26 cellular contexts compared by ENCODE assay signal in the genomic region with DNA sequence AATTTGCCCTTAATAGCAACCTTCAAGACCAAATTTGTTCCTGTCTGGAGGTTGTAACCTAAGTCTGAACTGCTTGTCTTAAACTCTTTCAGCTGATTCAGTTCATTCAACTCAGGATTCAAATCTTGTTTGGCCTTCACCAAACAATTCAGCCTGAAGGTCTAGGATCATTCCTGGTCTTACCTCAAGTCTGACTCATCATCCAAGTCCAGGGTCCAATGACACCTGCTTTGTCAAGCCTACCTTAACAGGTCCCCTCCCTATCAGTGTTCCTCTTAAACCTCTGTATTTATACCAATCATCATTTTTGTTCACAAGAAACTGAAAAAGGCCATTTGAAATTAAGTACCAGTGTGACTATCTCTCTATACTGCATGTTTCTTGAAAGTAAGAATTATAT.
DNase-seq lines count a peak whose midpoint lies in the region; ATAC-seq, FAIRE-seq and TF ChIP-seq lines count a peak whose summit lies in the region.
"Had no signal": no experiment of that assay in that cellular context is flagged by ENCODE, and none has a peak within 500 bp of the region (broad histone marks: within the 10 kb centered on the region; RNA-seq: fewer than 3 reads in every experiment).

No MANE protein-coding gene starts in this region.

- H3K9me3 Mint-ChIP-seq in astrocyte (ENCODE audit: unreplicated experiment): peaks cover 1% of the 10 kb centered on the region
- H3K9me3 Mint-ChIP-seq: CD8-positive, alpha-beta memory T cell had no signal

- ATAC-seq in sciatic nerve: no peak

- no peak overlapping the region for H3K4me3 Mint-ChIP-seq in astrocyte (ENCODE audit: unreplicated experiment)
- H3K4me3 Mint-ChIP-seq: CD14-positive monocyte; CD4-positive, alpha-beta memory T cell; CD4-positive, CD25-positive, alpha-beta regulatory T cell; CD8-positive, alpha-beta memory T cell had no signal

- TF ChIP-seq CTCF in astrocyte (IDR thresholded peaks at IDR 0.05; ENCODE audit: insufficient read depth, low read depth, low read length) (no peak), hepatocyte (IDR thresholded peaks at IDR 0.05; ENCODE audit: poor library complexity) (no peak)

- no peaks in the 10 kb centered on the region for H3K36me3 ChIP-seq in astrocyte (ENCODE audit: insufficient read depth, low read length)
- no peaks in the 10 kb centered on the region for H3K36me3 ChIP-seq in hepatocyte (replicated peaks; ENCODE audit: insufficient read depth, low read depth)
- no peaks in the 10 kb centered on the region for H3K36me3 ChIP-seq in small intestine (ENCODE audit: control insufficient read depth in 2 of 2, insufficient read depth in 2 of 2, low read length in 2 of 2)
- H3K36me3 ChIP-seq: BE2C, BLaER1 had no signal

- H2AFZ ChIP-seq in astrocyte (ENCODE audit: low read depth, low read length): no peak overlapping the region
- no peak overlapping the region for H2AFZ ChIP-seq in hepatocyte

- H3K27ac Mint-ChIP-seq in astrocyte (ENCODE audit: unreplicated experiment): no peak overlapping the region
- H3K27ac Mint-ChIP-seq: CD14-positive monocyte; CD4-positive, alpha-beta memory T cell; CD4-positive, CD25-positive, alpha-beta regulatory T cell; CD8-positive, alpha-beta memory T cell had no signal

- H3K9ac ChIP-seq in astrocyte (ENCODE audit: low read length): no peak overlapping the region
- H3K9ac ChIP-seq: BLaER1 had no signal

- DNase-seq in astrocyte (ENCODE audit: low read depth) (no peak), hepatocyte (ENCODE audit: low spot score) (peak; percentile 29), small intestine (peak; percentile 60), sciatic nerve (ENCODE audit: low spot score) (no peak), GM03348 (ENCODE audit: low spot score) (no peak), DMS153 treated with DMSO at 0.1 percent for 48 hours (lab: John Stamatoyannopoulos, UW; ENCODE audit: unreplicated experiment) (no peak)
- DNase-seq: 8988T; ACHN; BE2C; C1 segment of cervical spinal cord; Calu3; CD4-positive, alpha-beta memory T cell; CD4-positive, CD25-positive, alpha-beta regulatory T cell; CD8-positive, alpha-beta memory T cell; COR-L47; DMS53; DMS79; DND-41; EL; GDM1 had no signal

- FAIRE-seq in astrocyte (lab: Jason Lieb, UNC) (peak; percentile 55), small intestine (lab: Jason Lieb, UNC) (no peak)
- FAIRE-seq: A204.1, D721Med, GM12891, GM19239 had no signal

- H3K4me1 Mint-ChIP-seq in astrocyte (ENCODE audit: low read depth, unreplicated experiment): no peaks in the 10 kb centered on the region
- H3K4me1 Mint-ChIP-seq: CD14-positive monocyte had no signal

- H3K9me2 ChIP-seq in hepatocyte (replicated peaks; ENCODE audit: insufficient read depth): no peaks in the 10 kb centered on the region

- H3K4me3 ChIP-seq in astrocyte (ENCODE audit: insufficient read depth, low read depth, low read length) (no peak overlapping the region), hepatocyte (no peak overlapping the region), small intestine (ENCODE audit: low read depth in 1 of 2, low read length in 2 of 2) (no peak overlapping the region)
- H3K4me3 ChIP-seq: BLaER1 had no signal

- no peaks in the 10 kb centered on the region for H3K79me2 ChIP-seq in astrocyte (ENCODE audit: insufficient read depth, low read length)
- no peaks in the 10 kb centered on the region for H3K79me2 ChIP-seq in hepatocyte

- no peaks in the 10 kb centered on the region for H3K27me3 ChIP-seq in astrocyte (ENCODE audit: insufficient read depth, low read length)
- no peaks in the 10 kb centered on the region for H3K27me3 ChIP-seq in hepatocyte
- no peaks in the 10 kb centered on the region for H3K27me3 ChIP-seq in small intestine (ENCODE audit: control insufficient read depth in 2 of 2, insufficient read depth in 2 of 2, low read length in 2 of 2)
- H3K27me3 ChIP-seq: BE2C had no signal

- no peaks in the 10 kb centered on the region for H3K27me3 Mint-ChIP-seq in astrocyte (ENCODE audit: low read depth, unreplicated experiment)
- H3K27me3 Mint-ChIP-seq: CD4-positive, alpha-beta memory T cell; CD4-positive, CD25-positive, alpha-beta regulatory T cell had no signal

- H3K4me1 ChIP-seq in astrocyte (ENCODE audit: insufficient read depth, low read length) (no peaks in the 10 kb centered on the region), hepatocyte (ENCODE audit: insufficient read depth) (no peaks in the 10 kb centered on the region), small intestine (ENCODE audit: control insufficient read depth in 2 of 2, insufficient read depth in 1 of 2, low read depth in 1 of 2, low read length in 1 of 2) (no peaks in the 10 kb centered on the region)
- H3K4me1 ChIP-seq: BE2C, BLaER1 had no signal

- H3K9me3 ChIP-seq in astrocyte (ENCODE audit: insufficient read depth, low read depth, low read length) (no peaks in the 10 kb centered on the region), hepatocyte (ENCODE audit: low read depth) (no peaks in the 10 kb centered on the region), small intestine (ENCODE audit: control insufficient read depth, low read depth) (no peaks in the 10 kb centered on the region)
- H3K9me3 ChIP-seq: BE2C, BLaER1 had no signal

- intact Hi-C loops in sciatic nerve (cut with DNase I): no loop called here

- H4K20me1 ChIP-seq in astrocyte (ENCODE audit: insufficient read depth, low read length) (no peaks in the 10 kb centered on the region), hepatocyte (ENCODE audit: insufficient read depth, poor library complexity, severe bottlenecking) (no peaks in the 10 kb centered on the region)
- H4K20me1 ChIP-seq: BLaER1 had no signal

- H3K27ac ChIP-seq in astrocyte (ENCODE audit: low read depth, low read length) (no peak overlapping the region), hepatocyte (peak overlapping the region; percentile 22), small intestine (ENCODE audit: low read depth in 1 of 2, low read length in 1 of 2) (no peak overlapping the region)
- H3K27ac ChIP-seq: BLaER1 had no signal

- no peak overlapping the region for H3K4me2 ChIP-seq in astrocyte (ENCODE audit: low read length)
- H3K4me2 ChIP-seq in hepatocyte: no peak overlapping the region
- H3K4me2 ChIP-seq: BLaER1 had no signal

- H3K36me3 Mint-ChIP-seq in astrocyte (ENCODE audit: low read depth, unreplicated experiment): no peaks in the 10 kb centered on the region
- H3K36me3 Mint-ChIP-seq: CD14-positive monocyte; CD4-positive, alpha-beta memory T cell; CD4-positive, CD25-positive, alpha-beta regulatory T cell had no signal

Comparison
In these comparisons a context has a peak if more than half of its experiments do, and no peak if none do; other contexts are left out.
1. DNase-seq: peak in hepatocyte (single experiment) and small intestine (single experiment); none in astrocyte (single experiment), sciatic nerve (single experiment), GM03348 (single experiment) and DMS153 treated with DMSO at 0.1 percent for 48 hours (single experiment).